In genomic region chr11:45926536-45927331, GRCh38 we compare ENCODE assay signal across 1 cellular context.
TF ChIP-seq lines count a peak whose summit lies in the region.

No MANE protein-coding gene starts in this region.

TF ChIP-seq in A549, 52 proteins besides CTCF, POLR2A, EP300 and RAD21:
- no peak for TF ChIP-seq RCOR1 (IDR thresholded peaks at IDR 0.05; ENCODE audit: low read depth, low read length)
- no peak for TF ChIP-seq GATA3 (IDR thresholded peaks at IDR 0.05; ENCODE audit: borderline replicate concordance)
- TF ChIP-seq NFE2L2 (conservative IDR thresholded peaks at IDR 0.05; ENCODE audit: low read length), result no peak
- no peak for TF ChIP-seq HDAC2 (IDR thresholded peaks at IDR 0.05)
- TF ChIP-seq ZFP36 (IDR thresholded peaks at IDR 0.05; ENCODE audit: borderline replicate concordance, partially characterized antibody), result no peak
- TF ChIP-seq TP53 (CRISPR knock-in tag; IDR thresholded peaks at IDR 0.05), result no peak
TF ChIP-seq in A549: peak in this region for 0.
